Comparison of ENCODE assay signal across 17 cellular contexts in the genomic region with DNA sequence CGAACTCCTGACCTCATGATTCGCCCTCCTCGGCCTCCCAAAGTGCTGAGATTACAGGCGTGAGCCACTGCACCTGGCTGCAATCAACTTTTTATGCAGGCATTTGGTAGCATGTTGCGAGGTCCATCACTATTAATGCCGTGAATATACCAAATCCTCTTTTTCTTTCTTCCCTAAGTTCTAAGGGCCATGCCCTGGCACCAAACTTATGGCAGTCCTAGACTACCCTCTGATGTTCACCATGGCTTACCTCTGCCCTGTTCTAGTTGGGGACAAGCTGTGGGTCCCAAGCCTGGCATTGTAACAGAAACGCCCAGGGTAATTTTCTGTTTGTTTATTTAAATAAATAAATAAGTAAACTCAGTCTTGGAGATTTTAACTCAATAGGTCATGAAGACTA. TPM values are rescaled to one million over a fixed set of nuclear protein-coding genes. Genes with fewer than 3 reads are reported as not detected.
DNase-seq lines count a peak whose midpoint lies in the region; ATAC-seq and TF ChIP-seq lines count a peak whose summit lies in the region.
"Had no signal": no experiment of that assay in that cellular context is flagged by ENCODE, and none has a peak within 500 bp of the region (broad histone marks: within the 10 kb centered on the region; RNA-seq: fewer than 3 reads in every experiment).

No MANE protein-coding gene starts in this region.

- no peak for TF ChIP-seq EP300 in transverse colon (IDR thresholded peaks at IDR 0.05; ENCODE audit: low read depth)

- peaks cover 0 to 4% (median 0%) of the 10 kb centered on the region in 4 donors for H3K4me1 ChIP-seq in transverse colon
- H3K4me1 ChIP-seq: neural progenitor cell had no signal

- in situ Hi-C loops in transverse colon (cut with MboI; ENCODE audit: low pct_ligation_motif_present in 1 of 4, low pct_unique_long_range_greater_than_20kb in 1 of 4, low sequenced_read_pairs in 3 of 4) = loop anchor here in 2 of 4 donors (10.0 to 25.0 kb wide), 2 partner anchors 147 to 149 kb away; no protein-coding TSS in a partner anchor

- no peak for ATAC-seq in T-cell (replicated peaks in 1 of 4)

- 0 out of 2 replicates have a peak, but pooled peaks have one; percentile 5 for TF ChIP-seq CTCF in BJ (IDR thresholded peaks at IDR 0.05; ENCODE audit: insufficient read depth, low read depth, low read length)
- no peak for TF ChIP-seq CTCF in transverse colon (IDR thresholded peaks at IDR 0.05)

- POLR2A ChIA-PET in BJ (lab: Charles Lee) (no interaction called here), T-cell (lab: Charles Lee) (interaction anchor here (0.6 to 12.9 kb wide), 12 partner anchors 10 to 598 kb away, joined by 3 to 577 read pairs (median 10); no protein-coding TSS in a partner anchor)

- intact Hi-C loops in transverse colon (cut with DNase I; ENCODE audit: low total_unique reads) = loop anchor here (10.0 kb wide), 1 partner anchor 179 kb away; no protein-coding TSS in a partner anchor

- 68 to 75% methylated on average over 5 to 7 of the region's 7 CpGs for WGBS in transverse colon (ENCODE audit: low coverage in 1 of 2), 2 donors

- no peaks in the 10 kb centered on the region for H3K27me3 Mint-ChIP-seq in T-cell

- DNase-seq in BJ (ENCODE audit: low read depth) (no peak), ELR (ENCODE audit: low read depth) (peak; percentile 7), T-cell (no peak), fibroblast of peridontal ligament (ENCODE audit: extremely low read depth) (peak; percentile 18), Ammon's horn (ENCODE audit: low spot score) (no peak), SIG-M5 (lab: John Stamatoyannopoulos, UW) (no peak), transverse colon (no peak), COLO668 (lab: John Stamatoyannopoulos, UW; ENCODE audit: unreplicated experiment) (no peak)
- DNase-seq: dermis blood vessel endothelial cell, NCI-H2171 treated with DMSO at 0.1 percent for 48 hours, retina had no signal

- H3K4me3 ChIP-seq in BJ (ENCODE audit: low read depth, low read length) = no peak overlapping the region
- H3K4me3 ChIP-seq in transverse colon = no peak overlapping the region
- H3K4me3 ChIP-seq: lung, neural progenitor cell had no signal

- TF ChIP-seq POLR2A in transverse colon (IDR thresholded peaks at IDR 0.05) = no peak

- H3K36me3 ChIP-seq in BJ (ENCODE audit: control insufficient read depth, insufficient read depth, low read length) (no peaks in the 10 kb centered on the region), transverse colon (no peaks in the 10 kb centered on the region)
- H3K36me3 ChIP-seq: neural progenitor cell had no signal

- H3K4me3 Mint-ChIP-seq in T-cell = peak overlapping the region in 2 of 3 donors; percentile 93 to 96
- H3K4me3 Mint-ChIP-seq: neural progenitor cell had no signal

- H3K9me3 ChIP-seq in transverse colon = no peaks in the 10 kb centered on the region

- H3K27me3 ChIP-seq in BJ (ENCODE audit: control insufficient read depth, insufficient read depth, low read length) = peaks cover 7% of the 10 kb centered on the region
- peaks cover 9% of the 10 kb centered on the region for H3K27me3 ChIP-seq in transverse colon

- H3K9me3 Mint-ChIP-seq in T-cell = no peaks in the 10 kb centered on the region

- H3K36me3 Mint-ChIP-seq in T-cell = peaks cover 18% of the 10 kb centered on the region
- H3K36me3 Mint-ChIP-seq: CD14-positive monocyte, neural progenitor cell had no signal

- peak overlapping the region; percentile 90 for H3K27ac Mint-ChIP-seq in T-cell
- H3K27ac Mint-ChIP-seq: neural progenitor cell had no signal

- H3K4me1 Mint-ChIP-seq in T-cell = peaks cover 7 to 16% (median 9%) of the 10 kb centered on the region in 3 donors
- H3K4me1 Mint-ChIP-seq: neural progenitor cell had no signal

- H3K27ac ChIP-seq in transverse colon = no peak overlapping the region
- H3K27ac ChIP-seq: neural progenitor cell had no signal

- CTCF ChIA-PET in BJ (lab: Yijun Ruan, JAX) (interaction anchor here (1.2 to 7.5 kb wide), 14 partner anchors 9 to 427 kb away, joined by 3 to 128 read pairs (median 20); a partner anchor contains a TSS), T-cell (lab: Charles Lee) (interaction anchor here (0.7 to 10.0 kb wide), 12 partner anchors 9 to 175 kb away, joined by 3 to 382 read pairs (median 14); no protein-coding TSS in a partner anchor)

RNA-seq across cellular contexts. Expression of a gene that starts 13.3 kb away (rescaled TPM):
- polyA plus RNA-seq in BJ (2011; rRNA removed) = not detected in 2 replicates
- not detected in 2 replicates for polyA minus RNA-seq in BJ (2011; rRNA and poly(A)+ RNA removed)
- total RNA-seq in T-cell (10 to 100 TPM in 3 of 5 donors, not detected in 2; 47.1 to 64.6 (median 57.7) TPM), transverse colon (not detected)
- total RNA-seq: astrocyte, dermis blood vessel endothelial cell, fibroblast of lung, HepG2 had no signal
- polyA plus RNA-seq: CD14-positive monocyte, fibroblast of lung, HepG2 had no signal

RNA-seq across cellular contexts. Expression of a gene that starts 34.8 kb away (rescaled TPM):
- not detected in 2 replicates for polyA plus RNA-seq in BJ (2011; rRNA removed)
- not detected in 2 replicates for polyA minus RNA-seq in BJ (2011; rRNA and poly(A)+ RNA removed)
- total RNA-seq in T-cell = 10 to 100 TPM in 3 of 5 donors, not detected in 2; 16.0 to 23.7 (median 20.8) TPM
- total RNA-seq in transverse colon = not detected
- total RNA-seq: astrocyte, dermis blood vessel endothelial cell, fibroblast of lung, HepG2 had no signal
- polyA plus RNA-seq: CD14-positive monocyte, fibroblast of lung, HepG2 had no signal

Comparison
In these comparisons a context has a peak if more than half of its experiments do, and no peak if none do; other contexts are left out.
1. DNase-seq: peak in ELR (single experiment) and fibroblast of peridontal ligament (single experiment); none in BJ (single experiment), T-cell (0 of 34), Ammon's horn (single experiment), SIG-M5 (single experiment), transverse colon (single experiment) and COLO668 (single experiment).